1 cellular context compared by ENCODE assay signal in genomic region chr16:28207425-28207824, GRCh38.
TF ChIP-seq lines count a peak whose summit lies in the region.

No MANE protein-coding gene starts in this region.

TF ChIP-seq in endothelial cell of umbilical vein, 7 proteins besides CTCF, POLR2A, EP300 and RAD21:
- no peak for TF ChIP-seq JUN (IDR thresholded peaks at IDR 0.05; ENCODE audit: borderline replicate concordance, insufficient read depth, insufficient read length, low read depth)
- no peak for TF ChIP-seq EZH2 (IDR thresholded peaks at IDR 0.05; ENCODE audit: borderline replicate concordance, low read depth, low read length, severe bottlenecking)
- TF ChIP-seq GATA2 (IDR thresholded peaks at IDR 0.05; ENCODE audit: insufficient read depth, insufficient read length, low read depth, low read length): no peak
- TF ChIP-seq MAX (IDR thresholded peaks at IDR 0.05; ENCODE audit: insufficient read depth, insufficient read length): no peak
- TF ChIP-seq FOS (IDR thresholded peaks at IDR 0.05; ENCODE audit: borderline replicate concordance, insufficient read depth, low read length): no peak
- no peak for TF ChIP-seq POLR2AphosphoS5 (IDR thresholded peaks at IDR 0.05; ENCODE audit: insufficient read depth, low read depth, low read length)
- no peak for TF ChIP-seq MYC (IDR thresholded peaks at IDR 0.05; ENCODE audit: low read depth, low read length)
